28 cellular contexts compared by ENCODE assay signal in genomic region chr2:187171318-187171717, GRCh38.
A peak's percentile ranks its signal among the peaks of the same experiment; 100 is the strongest.
DNase-seq lines count a peak whose midpoint lies in the region; ATAC-seq and TF ChIP-seq lines count a peak whose summit lies in the region.
"Had no signal": no experiment of that assay in that cellular context is flagged by ENCODE, and none has a peak within 500 bp of the region (broad histone marks: within the 10 kb centered on the region; RNA-seq: fewer than 3 reads in every experiment).

No MANE protein-coding gene starts in this region.

- intact Hi-C loops in ascending aorta (cut with DNase I) = no loop called here
- intact Hi-C loops in CD4-positive, alpha-beta T cell (cut with DNase I, micrococcal nuclease) = no loop called here

- peak; percentile 34 for ATAC-seq in GM19463 (IDR thresholded peaks at IDR 0.05; ENCODE audit: unreplicated experiment)
- peak; percentile 41 for ATAC-seq in HG03064 (IDR thresholded peaks at IDR 0.05; ENCODE audit: low read depth, unreplicated experiment)
- ATAC-seq in HG03460 (IDR thresholded peaks at IDR 0.05; ENCODE audit: unreplicated experiment) = peak; percentile 42
- no peak for ATAC-seq in CD4-positive, alpha-beta T cell (ENCODE audit: poor library complexity)
- ATAC-seq: activated T-helper 17 cell treated with anti-CD3 and anti-CD28 coated beads, Interleukin-2, amount 50 U/mL, for 72 hours; left ventricle myocardium superior; stimulated activated naive CD8-positive, alpha-beta T cell treated with anti-CD3 and anti-CD28 coated beads, Interleukin-15, Interleukin-2, amounts not matched to agents 100 U/mL and 50 U/mL, for 24 hours; upper lobe of right lung had no signal

- no peak overlapping the region for H3K4me3 Mint-ChIP-seq in CD4-positive, alpha-beta T cell
- H3K4me3 Mint-ChIP-seq: activated naive CD4-positive, alpha-beta T cell treated with anti-CD3 and anti-CD28 coated beads, Interleukin-2, amount 50 U/mL, for 24 hours; activated T-helper 17 cell treated with anti-CD3 and anti-CD28 coated beads, Interleukin-2, amount 50 U/mL, for 72 hours; CD14-positive monocyte had no signal

- no peaks in the 10 kb centered on the region for H3K4me1 ChIP-seq in ascending aorta
- H3K4me1 ChIP-seq: breast epithelium, right atrium auricular region, upper lobe of right lung had no signal

- peak overlapping the region; percentile 42 for H3K27ac ChIP-seq in 22Rv1
- H3K27ac ChIP-seq in ascending aorta = no peak overlapping the region
- no peak overlapping the region for H3K27ac ChIP-seq in WERI-Rb-1
- H3K27ac ChIP-seq in CD4-positive, alpha-beta T cell (ENCODE audit: low read depth, low read length) = no peak overlapping the region
- H3K27ac ChIP-seq: breast epithelium, right atrium auricular region, upper lobe of right lung had no signal

- H3K4me3 ChIP-seq in ascending aorta = no peak overlapping the region
- no peak overlapping the region for H3K4me3 ChIP-seq in WERI-Rb-1 (ENCODE audit: low read depth, low read length)
- H3K4me3 ChIP-seq: breast epithelium, right atrium auricular region, smooth muscle cell, upper lobe of right lung had no signal

- CTCF ChIA-PET in CD4-positive, alpha-beta T cell (lab: Charles Lee) = no interaction called here

- no peak overlapping the region for H3K27ac Mint-ChIP-seq in CD4-positive, alpha-beta T cell
- H3K27ac Mint-ChIP-seq: activated naive CD4-positive, alpha-beta T cell treated with anti-CD3 and anti-CD28 coated beads, Interleukin-2, amount 50 U/mL, for 24 hours; activated T-helper 17 cell treated with anti-CD3 and anti-CD28 coated beads, Interleukin-2, amount 50 U/mL, for 72 hours had no signal

- H3K36me3 Mint-ChIP-seq in CD4-positive, alpha-beta T cell (ENCODE audit: low read depth) = no peaks in the 10 kb centered on the region
- H3K36me3 Mint-ChIP-seq: activated naive CD4-positive, alpha-beta T cell treated with anti-CD3 and anti-CD28 coated beads, Interleukin-2, amount 50 U/mL, for 24 hours; CD14-positive monocyte had no signal

- H3K9me3 Mint-ChIP-seq in CD4-positive, alpha-beta T cell = no peaks in the 10 kb centered on the region
- H3K9me3 Mint-ChIP-seq: activated naive CD4-positive, alpha-beta T cell treated with anti-CD3 and anti-CD28 coated beads, Interleukin-2, amount 50 U/mL, for 24 hours; activated T-helper 17 cell treated with anti-CD3 and anti-CD28 coated beads, Interleukin-2, amount 50 U/mL, for 72 hours had no signal

- H3K36me3 ChIP-seq in ascending aorta (no peaks in the 10 kb centered on the region), WERI-Rb-1 (no peaks in the 10 kb centered on the region)
- H3K36me3 ChIP-seq: breast epithelium, right atrium auricular region, upper lobe of right lung had no signal

- no peaks in the 10 kb centered on the region for H3K9me3 ChIP-seq in ascending aorta
- H3K9me3 ChIP-seq in WERI-Rb-1 (ENCODE audit: severe bottlenecking) = no peaks in the 10 kb centered on the region
- no peaks in the 10 kb centered on the region for H3K9me3 ChIP-seq in CD4-positive, alpha-beta T cell (ENCODE audit: control insufficient read depth, low read length)
- H3K9me3 ChIP-seq: breast epithelium, right atrium auricular region, upper lobe of right lung had no signal

- DNase-seq in ascending aorta (ENCODE audit: low spot score in 2 of 2) = no peak
- DNase-seq in EL = no peak
- no peak for DNase-seq in WERI-Rb-1
- DNase-seq in CD4-positive, alpha-beta T cell = no peak
- DNase-seq: activated CD4-positive, alpha-beta T cell treated with anti-CD3 and anti-CD28 coated beads for 48 hours; amygdala; DMS79 treated with DMSO at 0.1 percent for 48 hours; GF-D8; kidney; left ventricle myocardium superior; NCI-H1048; NCI-H1694; NCI-H446 treated with DMSO at 0.1 percent for 48 hours; NCI-H774; posterior cingulate gyrus; SHP77 treated with DMSO at 0.1 percent for 48 hours; stimulated activated naive CD8-positive, alpha-beta T cell treated with anti-CD3 and anti-CD28 coated beads, Interleukin-15, Interleukin-2, amounts not matched to agents 100 U/mL and 50 U/mL, for 24 hours; upper lobe of right lung had no signal

- no peaks in the 10 kb centered on the region for H3K27me3 ChIP-seq in ascending aorta
- no peaks in the 10 kb centered on the region for H3K27me3 ChIP-seq in WERI-Rb-1 (ENCODE audit: insufficient read depth, low read depth, severe bottlenecking)
- no peaks in the 10 kb centered on the region for H3K27me3 ChIP-seq in CD4-positive, alpha-beta T cell (ENCODE audit: control insufficient read depth, insufficient read depth, low read length)
- H3K27me3 ChIP-seq: breast epithelium, right atrium auricular region, upper lobe of right lung had no signal

- no peaks in the 10 kb centered on the region for H3K4me1 Mint-ChIP-seq in CD4-positive, alpha-beta T cell (ENCODE audit: low read depth)
- H3K4me1 Mint-ChIP-seq: activated naive CD4-positive, alpha-beta T cell treated with anti-CD3 and anti-CD28 coated beads, Interleukin-2, amount 50 U/mL, for 24 hours; activated T-helper 17 cell treated with anti-CD3 and anti-CD28 coated beads, Interleukin-2, amount 50 U/mL, for 72 hours had no signal

- TF ChIP-seq CTCF in 22Rv1 (IDR thresholded peaks at IDR 0.05) = no peak
- TF ChIP-seq CTCF in ascending aorta (IDR thresholded peaks at IDR 0.05) = no peak
- TF ChIP-seq CTCF in WERI-Rb-1 (IDR thresholded peaks at IDR 0.05; ENCODE audit: low read depth, low read length) = no peak
- TF ChIP-seq CTCF in CD4-positive, alpha-beta T cell (IDR thresholded peaks at IDR 0.05) = no peak

- POLR2A ChIA-PET in CD4-positive, alpha-beta T cell (lab: Charles Lee) = no interaction called here

- no peaks in the 10 kb centered on the region for H3K27me3 Mint-ChIP-seq in CD4-positive, alpha-beta T cell
- H3K27me3 Mint-ChIP-seq: activated naive CD4-positive, alpha-beta T cell treated with anti-CD3 and anti-CD28 coated beads, Interleukin-2, amount 50 U/mL, for 24 hours; activated T-helper 17 cell treated with anti-CD3 and anti-CD28 coated beads, Interleukin-2, amount 50 U/mL, for 72 hours had no signal
